In genomic region chr16:30395155-30395991, GRCh38 we compare ENCODE assay signal across 1 cellular context.
A peak's percentile ranks its signal among the peaks of the same experiment; 100 is the strongest.
TF ChIP-seq lines count a peak whose summit lies in the region.

TSS of gene ZNF48 (plus strand) at chr16:30395420. CDS start at chr16:30395795, 375 bp downstream.

TF ChIP-seq in HepG2, 621 proteins besides CTCF, POLR2A, EP300 and RAD21 (continued from another document and continues in another):
- TF ChIP-seq ZNF574 (CRISPR knock-in tag; IDR thresholded peaks at IDR 0.05), result peak; percentile 99
- TF ChIP-seq ARID2 (CRISPR knock-in tag; IDR thresholded peaks at IDR 0.05; ENCODE audit: borderline replicate concordance), result no peak
- no peak for TF ChIP-seq GLMP (CRISPR knock-in tag; IDR thresholded peaks at IDR 0.05; ENCODE audit: borderline replicate concordance)
- TF ChIP-seq, protein P1, sequence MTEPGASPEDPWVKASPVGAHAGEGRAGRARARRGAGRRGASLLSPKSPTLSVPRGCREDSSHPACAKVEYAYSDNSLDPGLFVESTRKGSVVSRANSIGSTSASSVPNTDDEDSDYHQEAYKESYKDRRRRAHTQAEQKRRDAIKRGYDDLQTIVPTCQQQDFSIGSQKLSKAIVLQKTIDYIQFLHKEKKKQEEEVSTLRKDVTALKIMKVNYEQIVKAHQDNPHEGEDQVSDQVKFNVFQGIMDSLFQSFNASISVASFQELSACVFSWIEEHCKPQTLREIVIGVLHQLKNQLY (CRISPR knock-in tag; IDR thresholded peaks at IDR 0.05), result peak; percentile 62
- peak; percentile 70 for TF ChIP-seq STAG1 (CRISPR knock-in tag; IDR thresholded peaks at IDR 0.05)
- 0 out of 2 replicates have a peak, but pooled peaks have one; percentile 24 for TF ChIP-seq HNF4A (CRISPR knock-in tag; IDR thresholded peaks at IDR 0.05)
- TF ChIP-seq ZMAT3 (CRISPR knock-in tag; conservative IDR thresholded peaks at IDR 0.05), result peak; percentile 78
- TF ChIP-seq, protein P2, sequence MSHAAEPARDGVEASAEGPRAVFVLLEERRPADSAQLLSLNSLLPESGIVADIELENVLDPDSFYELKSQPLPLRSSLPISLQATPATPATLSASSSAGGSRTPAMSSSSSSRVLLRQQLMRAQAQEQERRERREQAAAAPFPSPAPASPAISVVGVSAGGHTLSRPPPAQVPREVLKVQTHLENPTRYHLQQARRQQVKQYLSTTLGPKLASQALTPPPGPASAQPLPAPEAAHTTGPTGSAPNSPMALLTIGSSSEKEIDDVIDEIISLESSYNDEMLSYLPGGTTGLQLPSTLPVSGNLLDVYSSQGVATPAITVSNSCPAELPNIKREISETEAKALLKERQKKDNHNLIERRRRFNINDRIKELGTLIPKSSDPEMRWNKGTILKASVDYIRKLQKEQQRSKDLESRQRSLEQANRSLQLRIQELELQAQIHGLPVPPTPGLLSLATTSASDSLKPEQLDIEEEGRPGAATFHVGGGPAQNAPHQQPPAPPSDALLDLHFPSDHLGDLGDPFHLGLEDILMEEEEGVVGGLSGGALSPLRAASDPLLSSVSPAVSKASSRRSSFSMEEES (CRISPR knock-in tag; IDR thresholded peaks at IDR 0.05), result no peak; the same call in 1 of the 2 replicates
- peak; percentile 78 for TF ChIP-seq ZNF770 (CRISPR knock-in tag; IDR thresholded peaks at IDR 0.05)
- TF ChIP-seq, protein P3, sequence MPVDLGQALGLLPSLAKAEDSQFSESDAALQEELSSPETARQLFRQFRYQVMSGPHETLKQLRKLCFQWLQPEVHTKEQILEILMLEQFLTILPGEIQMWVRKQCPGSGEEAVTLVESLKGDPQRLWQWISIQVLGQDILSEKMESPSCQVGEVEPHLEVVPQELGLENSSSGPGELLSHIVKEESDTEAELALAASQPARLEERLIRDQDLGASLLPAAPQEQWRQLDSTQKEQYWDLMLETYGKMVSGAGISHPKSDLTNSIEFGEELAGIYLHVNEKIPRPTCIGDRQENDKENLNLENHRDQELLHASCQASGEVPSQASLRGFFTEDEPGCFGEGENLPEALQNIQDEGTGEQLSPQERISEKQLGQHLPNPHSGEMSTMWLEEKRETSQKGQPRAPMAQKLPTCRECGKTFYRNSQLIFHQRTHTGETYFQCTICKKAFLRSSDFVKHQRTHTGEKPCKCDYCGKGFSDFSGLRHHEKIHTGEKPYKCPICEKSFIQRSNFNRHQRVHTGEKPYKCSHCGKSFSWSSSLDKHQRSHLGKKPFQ (CRISPR knock-in tag; IDR thresholded peaks at IDR 0.05; ENCODE audit: insufficient replicate concordance), result peak; percentile 20
- TF ChIP-seq, protein P4, sequence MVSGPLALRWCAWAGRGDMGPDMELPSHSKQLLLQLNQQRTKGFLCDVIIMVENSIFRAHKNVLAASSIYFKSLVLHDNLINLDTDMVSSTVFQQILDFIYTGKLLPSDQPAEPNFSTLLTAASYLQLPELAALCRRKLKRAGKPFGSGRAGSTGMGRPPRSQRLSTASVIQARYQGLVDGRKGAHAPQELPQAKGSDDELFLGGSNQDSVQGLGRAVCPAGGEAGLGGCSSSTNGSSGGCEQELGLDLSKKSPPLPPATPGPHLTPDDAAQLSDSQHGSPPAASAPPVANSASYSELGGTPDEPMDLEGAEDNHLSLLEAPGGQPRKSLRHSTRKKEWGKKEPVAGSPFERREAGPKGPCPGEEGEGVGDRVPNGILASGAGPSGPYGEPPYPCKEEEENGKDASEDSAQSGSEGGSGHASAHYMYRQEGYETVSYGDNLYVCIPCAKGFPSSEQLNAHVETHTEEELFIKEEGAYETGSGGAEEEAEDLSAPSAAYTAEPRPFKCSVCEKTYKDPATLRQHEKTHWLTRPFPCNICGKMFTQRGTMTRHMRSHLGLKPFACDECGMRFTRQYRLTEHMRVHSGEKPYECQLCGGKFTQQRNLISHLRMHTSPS (CRISPR knock-in tag; IDR thresholded peaks at IDR 0.05; ENCODE audit: low read depth), result no peak; the same call in 1 of the 2 replicates
- TF ChIP-seq RBFOX2 (IDR thresholded peaks at IDR 0.05; ENCODE audit: low read depth, low read length), result peak; percentile 92
- TF ChIP-seq, protein P5, sequence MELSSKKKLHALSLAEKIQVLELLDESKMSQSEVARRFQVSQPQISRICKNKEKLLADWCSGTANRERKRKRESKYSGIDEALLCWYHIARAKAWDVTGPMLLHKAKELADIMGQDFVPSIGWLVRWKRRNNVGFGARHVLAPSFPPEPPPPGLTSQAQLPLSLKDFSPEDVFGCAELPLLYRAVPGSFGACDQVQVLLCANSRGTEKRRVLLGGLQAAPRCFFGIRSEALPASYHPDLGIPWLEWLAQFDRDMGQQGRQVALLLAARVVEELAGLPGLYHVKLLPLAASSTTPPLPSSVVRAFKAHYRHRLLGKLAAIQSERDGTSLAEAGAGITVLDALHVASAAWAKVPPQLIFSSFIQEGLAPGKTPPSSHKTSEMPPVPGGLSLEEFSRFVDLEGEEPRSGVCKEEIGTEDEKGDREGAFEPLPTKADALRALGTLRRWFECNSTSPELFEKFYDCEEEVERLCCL (CRISPR knock-in tag; IDR thresholded peaks at IDR 0.05; ENCODE audit: borderline replicate concordance), result no peak
- TF ChIP-seq ZNF670 (CRISPR knock-in tag; IDR thresholded peaks at IDR 0.05; ENCODE audit: borderline replicate concordance), result no peak
- TF ChIP-seq ZHX1 (CRISPR knock-in tag; IDR thresholded peaks at IDR 0.05; ENCODE audit: low read depth), result 0 out of 2 replicates have a peak, but pooled peaks have one; percentile 28
- TF ChIP-seq MZF1 (CRISPR knock-in tag; IDR thresholded peaks at IDR 0.05; ENCODE audit: borderline replicate concordance), result no peak
- TF ChIP-seq ZBTB39 (CRISPR knock-in tag; IDR thresholded peaks at IDR 0.05), result 0 out of 2 replicates have a peak, but pooled peaks have one; percentile 65
- TF ChIP-seq MXD1 (CRISPR knock-in tag; IDR thresholded peaks at IDR 0.05), result peak; percentile 93
- TF ChIP-seq, protein P6, sequence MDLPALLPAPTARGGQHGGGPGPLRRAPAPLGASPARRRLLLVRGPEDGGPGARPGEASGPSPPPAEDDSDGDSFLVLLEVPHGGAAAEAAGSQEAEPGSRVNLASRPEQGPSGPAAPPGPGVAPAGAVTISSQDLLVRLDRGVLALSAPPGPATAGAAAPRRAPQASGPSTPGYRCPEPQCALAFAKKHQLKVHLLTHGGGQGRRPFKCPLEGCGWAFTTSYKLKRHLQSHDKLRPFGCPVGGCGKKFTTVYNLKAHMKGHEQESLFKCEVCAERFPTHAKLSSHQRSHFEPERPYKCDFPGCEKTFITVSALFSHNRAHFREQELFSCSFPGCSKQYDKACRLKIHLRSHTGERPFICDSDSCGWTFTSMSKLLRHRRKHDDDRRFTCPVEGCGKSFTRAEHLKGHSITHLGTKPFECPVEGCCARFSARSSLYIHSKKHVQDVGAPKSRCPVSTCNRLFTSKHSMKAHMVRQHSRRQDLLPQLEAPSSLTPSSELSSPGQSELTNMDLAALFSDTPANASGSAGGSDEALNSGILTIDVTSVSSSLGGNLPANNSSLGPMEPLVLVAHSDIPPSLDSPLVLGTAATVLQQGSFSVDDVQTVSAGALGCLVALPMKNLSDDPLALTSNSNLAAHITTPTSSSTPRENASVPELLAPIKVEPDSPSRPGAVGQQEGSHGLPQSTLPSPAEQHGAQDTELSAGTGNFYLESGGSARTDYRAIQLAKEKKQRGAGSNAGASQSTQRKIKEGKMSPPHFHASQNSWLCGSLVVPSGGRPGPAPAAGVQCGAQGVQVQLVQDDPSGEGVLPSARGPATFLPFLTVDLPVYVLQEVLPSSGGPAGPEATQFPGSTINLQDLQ (CRISPR knock-in tag; IDR thresholded peaks at IDR 0.05), result 0 out of 2 replicates have a peak, but pooled peaks have one; percentile 2
- no peak for TF ChIP-seq ZNF33A (CRISPR knock-in tag; IDR thresholded peaks at IDR 0.05; ENCODE audit: borderline replicate concordance)
- no peak for TF ChIP-seq ZFP62 (CRISPR knock-in tag; IDR thresholded peaks at IDR 0.05)
- TF ChIP-seq ZBTB25 (CRISPR knock-in tag; IDR thresholded peaks at IDR 0.05), result peak; percentile 98
